17 cellular contexts compared by ENCODE assay signal in genomic region chr6:167212716-167213011, GRCh38. TPM values are rescaled to one million over a fixed set of nuclear protein-coding genes. Genes with fewer than 3 reads are reported as not detected.
DNase-seq lines count a peak whose midpoint lies in the region; ATAC-seq and TF ChIP-seq lines count a peak whose summit lies in the region.
"Had no signal": no experiment of that assay in that cellular context is flagged by ENCODE, and none has a peak within 500 bp of the region (broad histone marks: within the 10 kb centered on the region; RNA-seq: fewer than 3 reads in every experiment).

No MANE protein-coding gene starts in this region.

- no peaks in the 10 kb centered on the region for H3K36me3 ChIP-seq in upper lobe of right lung
- H3K36me3 ChIP-seq: thoracic aorta had no signal

- H3K27me3 Mint-ChIP-seq in effector memory CD8-positive, alpha-beta T cell, result peaks cover 7 to 23% of the 10 kb centered on the region in 2 donors

- no peak overlapping the region for H3K4me3 ChIP-seq in upper lobe of right lung
- H3K4me3 ChIP-seq: skin epidermis, thoracic aorta had no signal

- H3K36me3 Mint-ChIP-seq in effector memory CD8-positive, alpha-beta T cell (ENCODE audit: insufficient read depth), result no peaks in the 10 kb centered on the region
- H3K36me3 Mint-ChIP-seq: CD8-positive, alpha-beta memory T cell had no signal

- ATAC-seq in GM18870 (IDR thresholded peaks at IDR 0.05; ENCODE audit: unreplicated experiment), result peak; percentile 92
- peak; percentile 66 for ATAC-seq in GM21423 (IDR thresholded peaks at IDR 0.05; ENCODE audit: unreplicated experiment)
- peak; percentile 72 for ATAC-seq in HG02981 (IDR thresholded peaks at IDR 0.05; ENCODE audit: unreplicated experiment)
- peak; percentile 60 for ATAC-seq in HG03571 (IDR thresholded peaks at IDR 0.05; ENCODE audit: unreplicated experiment)
- no peak for ATAC-seq in effector memory CD8-positive, alpha-beta T cell (replicated peaks)
- no peak for ATAC-seq in upper lobe of right lung

- H3K4me1 Mint-ChIP-seq in effector memory CD8-positive, alpha-beta T cell (ENCODE audit: low read depth in 2 of 2), result peaks cover 0 to 2% of the 10 kb centered on the region in 2 donors
- H3K4me1 Mint-ChIP-seq: CD8-positive, alpha-beta memory T cell had no signal

- no peaks in the 10 kb centered on the region for H3K9me3 Mint-ChIP-seq in effector memory CD8-positive, alpha-beta T cell
- H3K9me3 Mint-ChIP-seq: CD8-positive, alpha-beta memory T cell had no signal

- H3K4me3 Mint-ChIP-seq in effector memory CD8-positive, alpha-beta T cell, result no peak overlapping the region
- H3K4me3 Mint-ChIP-seq: CD8-positive, alpha-beta memory T cell had no signal

- H3K27ac ChIP-seq in upper lobe of right lung, result no peak overlapping the region
- H3K27ac ChIP-seq: KMS-11, skin epidermis, thoracic aorta had no signal

- no peak for DNase-seq in NCI-H146 treated with DMSO at 0.1 percent for 48 hours (lab: John Stamatoyannopoulos, UW; ENCODE audit: unreplicated experiment)
- DNase-seq in effector memory CD8-positive, alpha-beta T cell, result no peak
- DNase-seq in upper lobe of right lung, result no peak
- DNase-seq in GOT3 (lab: John Stamatoyannopoulos, UW), result no peak
- DNase-seq: amniotic stem cell; CD8-positive, alpha-beta memory T cell; NCI-H1930; NCI-H82; SHP77 treated with DMSO at 0.1 percent for 48 hours had no signal

- H3K27ac Mint-ChIP-seq in effector memory CD8-positive, alpha-beta T cell, result no peak overlapping the region

- H3K9me3 ChIP-seq in upper lobe of right lung, result no peaks in the 10 kb centered on the region
- H3K9me3 ChIP-seq: thoracic aorta had no signal

- H3K27me3 ChIP-seq in upper lobe of right lung, result no peaks in the 10 kb centered on the region

- H3K4me1 ChIP-seq in upper lobe of right lung, result no peaks in the 10 kb centered on the region

- no peak for TF ChIP-seq CTCF in upper lobe of right lung (IDR thresholded peaks at IDR 0.05)

- intact Hi-C loops in upper lobe of right lung (cut with DNase I), result no loop called here

RNA-seq across cellular contexts. Expression of gene GPR31, which starts 54.9 kb away (rescaled TPM):
- total RNA-seq in upper lobe of right lung, result not detected
- total RNA-seq: CD8-positive, alpha-beta memory T cell; lung microvascular endothelial cell; thoracic aorta had no signal

Comparison
In these comparisons a context has a peak if more than half of its experiments do, and no peak if none do; other contexts are left out.
1. ATAC-seq: peak in GM18870 (single experiment), GM21423 (single experiment), HG02981 (single experiment) and HG03571 (single experiment); none in effector memory CD8-positive, alpha-beta T cell (single experiment) and upper lobe of right lung (single experiment).